1 cellular context compared by ENCODE assay signal in genomic region chr19:53880716-53881481, GRCh38.
TF ChIP-seq lines count a peak whose summit lies in the region.

No MANE protein-coding gene starts in this region.

TF ChIP-seq in GM23338, 12 proteins besides CTCF, POLR2A, EP300 and RAD21 (continued from another document):
- no peak for TF ChIP-seq ZNF331 (CRISPR knock-in tag; IDR thresholded peaks at IDR 0.05; ENCODE audit: low read depth)
- TF ChIP-seq ZNF462 (CRISPR knock-in tag; IDR thresholded peaks at IDR 0.05) = no peak
- TF ChIP-seq ETS1 (IDR thresholded peaks at IDR 0.05) = no peak
- no peak for TF ChIP-seq REST (IDR thresholded peaks at IDR 0.05; ENCODE audit: unreplicated experiment)
- TF ChIP-seq POLR2AphosphoS5 (IDR thresholded peaks at IDR 0.05; ENCODE audit: low read depth) = no peak
- no peak for TF ChIP-seq CREB1 (CRISPR knock-in tag; IDR thresholded peaks at IDR 0.05; ENCODE audit: low read depth)
- TF ChIP-seq JUNB (IDR thresholded peaks at IDR 0.05; ENCODE audit: unreplicated experiment) = no peak
- TF ChIP-seq STAT1 (IDR thresholded peaks at IDR 0.05; ENCODE audit: unreplicated experiment) = no peak
- TF ChIP-seq EZH2phosphoT487 (IDR thresholded peaks at IDR 0.05; ENCODE audit: unreplicated experiment) = no peak
- TF ChIP-seq EZH2 (IDR thresholded peaks at IDR 0.05; ENCODE audit: low read depth, unreplicated experiment) = no peak
- TF ChIP-seq NANOG (IDR thresholded peaks at IDR 0.05; ENCODE audit: borderline replicate concordance) = no peak
